10 cellular contexts compared by ENCODE assay signal in the genomic region with DNA sequence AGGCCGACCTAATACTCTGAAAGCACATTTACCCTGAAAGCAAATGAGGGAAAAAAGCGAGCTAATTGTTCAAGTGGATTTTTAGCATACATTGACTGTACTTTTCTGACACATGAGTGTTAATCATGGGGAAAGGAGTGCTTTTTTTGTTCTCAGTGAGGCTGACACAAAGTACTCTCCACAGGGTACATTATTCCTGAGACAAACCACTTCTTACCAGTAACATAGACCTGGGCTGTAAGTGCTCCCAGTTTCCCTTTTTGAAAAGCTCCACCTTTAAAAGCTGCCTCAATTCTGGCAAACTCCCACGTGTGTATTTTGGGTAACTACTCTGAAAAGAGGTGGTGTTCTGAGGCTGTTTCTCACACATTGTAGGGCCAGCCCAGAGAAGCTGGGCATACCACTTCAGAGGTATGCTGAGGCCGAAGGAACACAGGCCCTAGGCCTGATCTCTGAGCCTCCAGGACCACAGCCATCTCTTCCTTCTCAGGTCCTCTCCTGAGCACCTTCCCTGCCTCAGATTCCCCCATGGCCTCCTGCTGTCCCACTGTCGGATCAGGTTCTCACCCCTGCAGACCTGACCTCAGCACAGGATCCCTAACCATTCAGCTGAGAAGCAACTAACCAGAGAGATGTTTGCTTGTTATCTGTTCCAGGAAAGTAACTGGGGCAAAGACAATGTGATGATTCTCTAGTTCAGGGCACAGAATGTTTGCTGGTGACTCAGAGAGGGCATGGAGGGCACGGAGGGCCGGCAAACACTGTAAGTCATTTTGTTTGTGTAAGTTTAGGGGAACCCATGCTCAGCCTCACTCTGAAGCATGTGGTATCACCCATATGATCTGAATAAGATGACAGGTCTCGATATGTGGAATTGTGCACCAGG. TPM values are rescaled to one million over a fixed set of nuclear protein-coding genes. Genes with fewer than 3 reads are reported as not detected.
"Had no signal": no experiment of that assay in that cellular context is flagged by ENCODE, and none has a peak within 500 bp of the region (broad histone marks: within the 10 kb centered on the region; RNA-seq: fewer than 3 reads in every experiment).

No MANE protein-coding gene starts in this region.

RNA-seq across cellular contexts. Expression of gene RHO, which starts 29.6 kb away (rescaled TPM):
- total RNA-seq: activated CD4-positive, alpha-beta memory T cell treated with anti-CD3 and anti-CD28 coated beads, Interleukin-2, amount 10 ng/mL, durations not matched to agents 7 days and 5 days; cardiac septum; kidney epithelial cell; mammary epithelial cell; pancreas; SJCRH30; urinary bladder; WTC11 had no signal
- polyA plus RNA-seq: adipose tissue, mammary epithelial cell, smooth muscle cell, urinary bladder had no signal

RNA-seq across cellular contexts. Expression of gene H1-8, which starts 44.1 kb away (rescaled TPM):
- total RNA-seq: activated CD4-positive, alpha-beta memory T cell treated with anti-CD3 and anti-CD28 coated beads, Interleukin-2, amount 10 ng/mL, durations not matched to agents 7 days and 5 days; cardiac septum; kidney epithelial cell; mammary epithelial cell; pancreas; SJCRH30; smooth muscle cell; urinary bladder; WTC11 had no signal
- polyA plus RNA-seq: adipose tissue, mammary epithelial cell, pancreas, smooth muscle cell, urinary bladder had no signal
